In the genomic region with DNA sequence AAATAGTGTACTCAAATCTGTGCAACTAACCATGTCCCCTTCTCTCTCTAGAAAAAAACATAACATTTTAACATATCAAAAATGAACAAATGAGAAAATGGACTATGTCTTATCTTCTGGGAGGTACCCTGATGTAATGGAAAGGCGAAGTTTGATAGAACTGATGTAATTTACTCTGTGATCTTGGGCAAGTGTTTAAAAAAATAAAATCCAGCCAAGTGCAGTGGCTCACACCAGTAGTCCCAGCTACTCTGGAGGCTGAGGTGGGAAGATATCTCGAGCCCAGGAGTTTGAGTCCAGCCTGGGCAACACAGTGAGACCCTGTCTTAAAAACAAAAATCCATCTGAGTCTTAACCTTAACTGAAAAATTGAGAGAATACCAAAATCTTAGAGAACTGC, we compare ENCODE assay signal across 18 cellular contexts.
"Had no signal": no experiment of that assay in that cellular context is flagged by ENCODE, and none has a peak within 500 bp of the region (broad histone marks: within the 10 kb centered on the region; RNA-seq: fewer than 3 reads in every experiment).

No MANE protein-coding gene starts in this region.

- DNase-seq: activated CD4-positive, alpha-beta T cell treated with anti-CD3 and anti-CD28 coated beads, Interleukin-2, amount 50 U/mL, for 1 hour; activated CD8-positive, alpha-beta memory T cell treated with anti-CD3 and anti-CD28 coated beads, Interleukin-2, amount 50 U/mL, for 4 hours; activated effector memory CD4-positive, alpha-beta T cell treated with anti-CD3 and anti-CD28 coated beads, Interleukin-2, amount 50 U/mL, for 16 hours; activated naive CD4-positive, alpha-beta T cell treated with anti-CD3 and anti-CD28 coated beads, Interleukin-2, amount 50 U/mL, for 16 hours; activated T-cell treated with anti-CD3 and anti-CD28 coated beads, Interleukin-2, amount 50 U/mL, for 72 hours; effector CD4-positive, alpha-beta T cell; occipital lobe; stimulated activated CD4-positive, alpha-beta T cell treated with anti-CD3 and anti-CD28 coated beads, Interleukin-12 subunit alpha, Interleukin-12 subunit beta, amount 100 ng/mL, for 4 hours; stimulated activated CD4-positive, alpha-beta T cell treated with anti-CD3 and anti-CD28 coated beads, Interleukin-1b, Interleukin-23, amount 100 ng/mL, for 48 hours; stimulated activated CD8-positive, alpha-beta memory T cell treated with anti-CD3 and anti-CD28 coated beads, Interleukin-4, amount 100 ng/mL, for 48 hours; stimulated activated naive CD4-positive, alpha-beta T cell; substantia nigra; T-cell; T1000; tibial artery had no signal

- H3K9me3 Mint-ChIP-seq: activated T-cell treated with anti-CD3 and anti-CD28 coated beads, Interleukin-2, amount 50 U/mL, for 72 hours; T-cell had no signal

- H3K27me3 ChIP-seq: ascending aorta, esophagus muscularis mucosa, tibial artery had no signal

- H3K27ac ChIP-seq: ascending aorta, esophagus muscularis mucosa, tibial artery had no signal

- H3K9me3 ChIP-seq: ascending aorta, esophagus muscularis mucosa, tibial artery had no signal

- H3K27me3 Mint-ChIP-seq: progenitor cell of endocrine pancreas, T-cell had no signal

- H3K4me3 ChIP-seq: ascending aorta, esophagus muscularis mucosa, tibial artery had no signal

- H3K27ac Mint-ChIP-seq: activated T-cell treated with anti-CD3 and anti-CD28 coated beads, Interleukin-2, amount 50 U/mL, for 72 hours; progenitor cell of endocrine pancreas had no signal

- H3K4me1 ChIP-seq: ascending aorta, esophagus muscularis mucosa, tibial artery had no signal

- H3K4me3 Mint-ChIP-seq: activated T-cell treated with anti-CD3 and anti-CD28 coated beads, Interleukin-2, amount 50 U/mL, for 72 hours; T-cell had no signal
